In genomic region chr6:151948007-151948745, GRCh38 we compare ENCODE assay signal across 13 cellular contexts.
A peak's percentile ranks its signal among the peaks of the same experiment; 100 is the strongest.
DNase-seq lines count a peak whose midpoint lies in the region; ATAC-seq, FAIRE-seq and TF ChIP-seq lines count a peak whose summit lies in the region.
"Had no signal": no experiment of that assay in that cellular context is flagged by ENCODE, and none has a peak within 500 bp of the region (broad histone marks: within the 10 kb centered on the region; RNA-seq: fewer than 3 reads in every experiment).

No MANE protein-coding gene starts in this region.

- H3K36me3 ChIP-seq in GM12878 (ENCODE audit: control insufficient read depth in 2 of 2, insufficient read depth in 2 of 2, low read length in 1 of 2) = no peaks in the 10 kb centered on the region

- POLR2A ChIA-PET in GM12878 (lab: Charles Lee) = no interaction called here

- H3K4me1 ChIP-seq in GM12878 (ENCODE audit: control insufficient read depth, insufficient read depth, low read length) = no peaks in the 10 kb centered on the region
- H3K4me1 ChIP-seq: body of pancreas had no signal

- ATAC-seq in GM12878 (peak; percentile 36; the same call in 2 of the 3 replicates), GM21786 (IDR thresholded peaks at IDR 0.05; ENCODE audit: unreplicated experiment) (no peak), GM18502 (IDR thresholded peaks at IDR 0.05; ENCODE audit: poor library complexity, unreplicated experiment) (no peak)
- peak; percentile 36 for ATAC-seq in stimulated activated effector memory CD8-positive, alpha-beta T cell treated with anti-CD3 and anti-CD28 coated beads, Interleukin-12 subunit alpha, Interleukin-12 subunit beta, amount 100 ng/mL, for 72 hours
- ATAC-seq: body of pancreas had no signal

- H3K27ac ChIP-seq in GM12878 (ENCODE audit: control insufficient read depth, insufficient read depth) = no peak overlapping the region
- H3K27ac ChIP-seq: 22Rv1, body of pancreas, epithelial cell of prostate had no signal

- 45% methylated on average over 2 of the region's 3 CpGs for WGBS in GM12878 (ENCODE audit: insufficient coverage, insufficient replicate concordance, low lambda C conversion rate, missing lambda C conversion rate)

- H3K4me1 Mint-ChIP-seq in stimulated activated effector memory CD8-positive, alpha-beta T cell treated with anti-CD3 and anti-CD28 coated beads, Interleukin-12 subunit alpha, Interleukin-12 subunit beta, amount 100 ng/mL, for 72 hours = peaks cover 11% of the 10 kb centered on the region

- peak overlapping the region; percentile 8 for H3K27ac Mint-ChIP-seq in stimulated activated effector memory CD8-positive, alpha-beta T cell treated with anti-CD3 and anti-CD28 coated beads, Interleukin-12 subunit alpha, Interleukin-12 subunit beta, amount 100 ng/mL, for 72 hours

- H3K4me3 ChIP-seq in GM12878 = no peak overlapping the region
- H3K4me3 ChIP-seq: body of pancreas had no signal

- H3K9me3 Mint-ChIP-seq in stimulated activated effector memory CD8-positive, alpha-beta T cell treated with anti-CD3 and anti-CD28 coated beads, Interleukin-12 subunit alpha, Interleukin-12 subunit beta, amount 100 ng/mL, for 72 hours = peaks cover 5% of the 10 kb centered on the region

- TF ChIP-seq EP300 in GM12878 (IDR thresholded peaks at IDR 0.05; ENCODE audit: borderline replicate concordance in 1 of 2, control insufficient read depth in 1 of 2, low read depth in 2 of 2, low read length in 2 of 2) = no peak

- no peak overlapping the region for H3K4me3 Mint-ChIP-seq in stimulated activated effector memory CD8-positive, alpha-beta T cell treated with anti-CD3 and anti-CD28 coated beads, Interleukin-12 subunit alpha, Interleukin-12 subunit beta, amount 100 ng/mL, for 72 hours

- no peak for TF ChIP-seq CTCF in GM12878 (IDR thresholded peaks at IDR 0.05 in 2 of 3, conservative IDR thresholded peaks at IDR 0.05 in 1 of 3; ENCODE audit: control insufficient read depth in 2 of 3, extremely low read depth in 1 of 3, insufficient read depth in 1 of 3, low read depth in 3 of 3, low read length in 3 of 3)

- no peak overlapping the region for H3K9ac ChIP-seq in GM12878 (ENCODE audit: control insufficient read depth, insufficient read depth, low read length)

- DNase-seq in NK-92 treated with Interleukin-12 subunit alpha and Interleukin-12 subunit beta, amount 100 ng/mL, for 24 hours (lab: John Stamatoyannopoulos, UW) = peak; percentile 19
- DNase-seq in NK-92 (lab: John Stamatoyannopoulos, UW; ENCODE audit: unreplicated experiment) (no peak), M059J (ENCODE audit: low read depth) (peak; percentile 1), GM12878 (ENCODE audit: low read depth, low spot score) (no peak)
- no peak for DNase-seq in stimulated activated effector memory CD8-positive, alpha-beta T cell treated with anti-CD3 and anti-CD28 coated beads, Interleukin-12 subunit alpha, Interleukin-12 subunit beta, amount 100 ng/mL, for 72 hours (ENCODE audit: low spot score in 2 of 2)
- DNase-seq in stimulated activated CD4-positive, alpha-beta T cell treated with anti-CD3 and anti-CD28 coated beads, Interleukin-2, amount 100 ng/mL, for 24 hours = no peak
- DNase-seq: activated T-cell treated with anti-CD3 and anti-CD28 coated beads, Interleukin-2, amount 50 U/mL, for 1 hour; body of pancreas; NCI-H1694 treated with DMSO at 0.1 percent for 48 hours had no signal

- H4K20me1 ChIP-seq in GM12878 (ENCODE audit: control insufficient read depth, insufficient read depth) = no peaks in the 10 kb centered on the region

- intact Hi-C loops in GM12878 (cut with micrococcal nuclease; ENCODE audit: unreplicated experiment) = no loop called here

- CTCF ChIA-PET in GM12878 (lab: Yijun Ruan, JAX) = no interaction called here

- in situ Hi-C loops in GM12878 (cut with MboI) = no loop called here

- no peaks in the 10 kb centered on the region for H3K79me2 ChIP-seq in GM12878 (ENCODE audit: control insufficient read depth, insufficient read depth, low read length)

- no peaks in the 10 kb centered on the region for H3K9me3 ChIP-seq in GM12878 (replicated peaks; ENCODE audit: control insufficient read depth, insufficient read depth, low read length)
- H3K9me3 ChIP-seq: body of pancreas had no signal

- no peak for TF ChIP-seq POLR2A in GM12878 (IDR thresholded peaks at IDR 0.05; ENCODE audit: low read depth, low read length)

- no peak overlapping the region for H2AFZ ChIP-seq in GM12878 (ENCODE audit: control insufficient read depth, low read depth, low read length)

- no peaks in the 10 kb centered on the region for H3K36me3 Mint-ChIP-seq in stimulated activated effector memory CD8-positive, alpha-beta T cell treated with anti-CD3 and anti-CD28 coated beads, Interleukin-12 subunit alpha, Interleukin-12 subunit beta, amount 100 ng/mL, for 72 hours

- no peak overlapping the region for H3K4me2 ChIP-seq in GM12878 (ENCODE audit: control insufficient read depth, insufficient read depth)

- no peak for FAIRE-seq in GM12878 (lab: Jason Lieb, UNC)

- RAD21 ChIA-PET in GM12878 (lab: Charles Lee; ENCODE audit: unreplicated experiment) = interaction anchor here (1.5 kb wide), 1 partner anchor 258 kb away, joined by 3 read pairs; no protein-coding TSS in a partner anchor

- TF ChIP-seq RAD21 in GM12878 (IDR thresholded peaks at IDR 0.05; ENCODE audit: insufficient read depth, low read depth, low read length) = no peak

- SMC1A ChIA-PET in GM12878 (lab: Charles Lee; ENCODE audit: uncharacterized antibody, unreplicated experiment) = no interaction called here

- H3K27me3 ChIP-seq in GM12878 (replicated peaks in 1 of 2; ENCODE audit: control insufficient read depth in 2 of 2, insufficient read depth in 2 of 2, low read length in 1 of 2) = no peaks in the 10 kb centered on the region; a peak in 1 of 4 replicates
- H3K27me3 ChIP-seq: body of pancreas had no signal

- no TSS peak for BruUV-seq in GM12878 (replicated peaks; lab: Mats Ljungman, UMichigan)

TF ChIP-seq in GM12878, 131 proteins besides CTCF, POLR2A, EP300 and RAD21:
- peak in 1 of 2 experiments; percentile 56; a peak in 2 of 4 replicates for TF ChIP-seq ETV6 (conservative IDR thresholded peaks at IDR 0.05 in 1 of 2, IDR thresholded peaks at IDR 0.05 in 1 of 2; ENCODE audit: borderline replicate concordance in 1 of 2, low read depth in 1 of 2)
- peak; percentile 72; the same call in 1 of the 2 replicates for TF ChIP-seq SPI1 (IDR thresholded peaks at IDR 0.05; ENCODE audit: borderline replicate concordance, insufficient read depth, low read depth, low read length)
- no peak for TF ChIP-seq SKIL (IDR thresholded peaks at IDR 0.05; ENCODE audit: low read depth, poor library complexity, severe bottlenecking)
- TF ChIP-seq IKZF1 (conservative IDR thresholded peaks at IDR 0.05) = 0 out of 2 replicates have a peak, but pooled peaks have one; percentile 17

Comparison
In these comparisons a context has a peak if more than half of its experiments do, and no peak if none do; other contexts are left out.
1. DNase-seq: peak in NK-92 treated with Interleukin-12 subunit alpha and Interleukin-12 subunit beta, amount 100 ng/mL, for 24 hours (single experiment) and M059J (single experiment); none in NK-92 (single experiment), GM12878 (single experiment), stimulated activated effector memory CD8-positive, alpha-beta T cell treated with anti-CD3 and anti-CD28 coated beads, Interleukin-12 subunit alpha, Interleukin-12 subunit beta, amount 100 ng/mL, for 72 hours (0 of 2) and stimulated activated CD4-positive, alpha-beta T cell treated with anti-CD3 and anti-CD28 coated beads, Interleukin-2, amount 100 ng/mL, for 24 hours (0 of 2).
2. ATAC-seq: peak in GM12878 (single experiment) and stimulated activated effector memory CD8-positive, alpha-beta T cell treated with anti-CD3 and anti-CD28 coated beads, Interleukin-12 subunit alpha, Interleukin-12 subunit beta, amount 100 ng/mL, for 72 hours (single experiment); none in GM21786 (single experiment) and GM18502 (single experiment).